25 cellular contexts compared by ENCODE assay signal in genomic region chr1:15444476-15445389, GRCh38. TPM values are rescaled to one million over a fixed set of nuclear protein-coding genes. Genes with fewer than 3 reads are reported as not detected.
"Had no signal": no experiment of that assay in that cellular context is flagged by ENCODE, and none has a peak within 500 bp of the region (broad histone marks: within the 10 kb centered on the region; RNA-seq: fewer than 3 reads in every experiment).

No MANE protein-coding gene starts in this region.

- H3K27ac Mint-ChIP-seq: activated B cell treated with CpG ODN at 0.5 μM for 24 hours; activated CD8-positive, alpha-beta T cell treated with anti-CD3 and anti-CD28 coated beads, Interleukin-2, amount 10 ng/mL, durations not matched to agents 7 days and 5 days; activated naive CD8-positive, alpha-beta T cell; nephron progenitor cell had no signal

- DNase-seq: activated B cell treated with CpG ODN at 0.5 μM for 24 hours; activated CD4-positive, alpha-beta T cell treated with anti-CD3 and anti-CD28 coated beads for 48 hours; activated CD8-positive, alpha-beta memory T cell treated with anti-CD3 and anti-CD28 coated beads, Interleukin-2, amount 50 U/mL, for 4 hours; activated CD8-positive, alpha-beta T cell treated with anti-CD3 and anti-CD28 coated beads, Interleukin-2, amount 10 ng/mL, durations not matched to agents 7 days and 5 days; activated effector memory CD4-positive, alpha-beta T cell treated with anti-CD3 and anti-CD28 coated beads, Interleukin-2, amount 50 U/mL, for 16 hours; activated T-cell treated with anti-CD3 and anti-CD28 coated beads, Interleukin-2, amount 50 U/mL, for 48 hours; brain microvascular endothelial cell; dermis blood vessel endothelial cell; effector memory CD8-positive, alpha-beta T cell; foreskin keratinocyte; head of caudate nucleus; nephron progenitor cell; sigmoid colon; spleen; stomach; T-helper 2 cell; testis; upper lobe of right lung had no signal

- H3K9me3 ChIP-seq: sigmoid colon, spleen, stomach, testis, upper lobe of right lung had no signal

- H3K36me3 ChIP-seq: brain microvascular endothelial cell, sigmoid colon, spleen, stomach, upper lobe of right lung had no signal

- FAIRE-seq: TTC549 had no signal

- H3K4me1 ChIP-seq: foreskin keratinocyte, sigmoid colon, stomach, upper lobe of right lung had no signal

- H3K36me3 Mint-ChIP-seq: activated naive CD8-positive, alpha-beta T cell had no signal

- H3K27me3 ChIP-seq: brain microvascular endothelial cell, foreskin keratinocyte, testis, upper lobe of right lung had no signal

- H3K4me3 ChIP-seq: sigmoid colon, spleen, stomach, testis, upper lobe of right lung had no signal

- H3K27ac ChIP-seq: brain microvascular endothelial cell, foreskin keratinocyte, sigmoid colon, spleen, stomach, testis, upper lobe of right lung had no signal

- H3K4me1 Mint-ChIP-seq: activated B cell treated with CpG ODN at 0.5 μM for 24 hours had no signal

- H3K9me3 Mint-ChIP-seq: activated B cell treated with CpG ODN at 0.5 μM for 24 hours; effector memory CD8-positive, alpha-beta T cell had no signal

- ATAC-seq: activated CD8-positive, alpha-beta T cell treated with anti-CD3 and anti-CD28 coated beads, Interleukin-2, amount 10 ng/mL, durations not matched to agents 7 days and 5 days; foreskin keratinocyte; upper lobe of right lung had no signal

- H3K4me3 Mint-ChIP-seq: activated B cell treated with CpG ODN at 0.5 μM for 24 hours; activated CD8-positive, alpha-beta T cell treated with anti-CD3 and anti-CD28 coated beads, Interleukin-2, amount 10 ng/mL, durations not matched to agents 7 days and 5 days; activated naive CD8-positive, alpha-beta T cell; effector memory CD8-positive, alpha-beta T cell; nephron progenitor cell had no signal

RNA-seq across cellular contexts. Expression of gene CTRC, which starts 6.5 kb away (rescaled TPM):
- total RNA-seq: activated CD8-positive, alpha-beta T cell treated with anti-CD3 and anti-CD28 coated beads, Interleukin-2, amount 10 ng/mL, durations not matched to agents 7 days and 5 days; cerebellum; dermis blood vessel endothelial cell; foreskin keratinocyte; lower leg skin; osteocyte; pulmonary artery endothelial cell; sigmoid colon; stomach had no signal
- polyA plus RNA-seq: foreskin keratinocyte had no signal

RNA-seq across cellular contexts. Expression of gene CELA2A, which starts 11.8 kb away (rescaled TPM):
- total RNA-seq: activated B cell treated with CpG ODN at 0.5 μM for 24 hours; activated CD8-positive, alpha-beta T cell treated with anti-CD3 and anti-CD28 coated beads, Interleukin-2, amount 10 ng/mL, durations not matched to agents 7 days and 5 days; cerebellum; dermis blood vessel endothelial cell; foreskin keratinocyte; lower leg skin; osteocyte; pulmonary artery endothelial cell; sigmoid colon; upper lobe of right lung had no signal
- polyA plus RNA-seq: foreskin keratinocyte, sigmoid colon had no signal

RNA-seq across cellular contexts. Expression of gene CELA2B, which starts 31.2 kb away (rescaled TPM):
- total RNA-seq: activated B cell treated with CpG ODN at 0.5 μM for 24 hours; activated CD8-positive, alpha-beta T cell treated with anti-CD3 and anti-CD28 coated beads, Interleukin-2, amount 10 ng/mL, durations not matched to agents 7 days and 5 days; cerebellum; dermis blood vessel endothelial cell; foreskin keratinocyte; mesenteric fat pad; osteocyte; pulmonary artery endothelial cell; sigmoid colon; spleen; stomach; upper lobe of right lung had no signal
- polyA plus RNA-seq: foreskin keratinocyte, sigmoid colon, stomach had no signal
